1 cellular context compared by ENCODE assay signal in the genomic region with DNA sequence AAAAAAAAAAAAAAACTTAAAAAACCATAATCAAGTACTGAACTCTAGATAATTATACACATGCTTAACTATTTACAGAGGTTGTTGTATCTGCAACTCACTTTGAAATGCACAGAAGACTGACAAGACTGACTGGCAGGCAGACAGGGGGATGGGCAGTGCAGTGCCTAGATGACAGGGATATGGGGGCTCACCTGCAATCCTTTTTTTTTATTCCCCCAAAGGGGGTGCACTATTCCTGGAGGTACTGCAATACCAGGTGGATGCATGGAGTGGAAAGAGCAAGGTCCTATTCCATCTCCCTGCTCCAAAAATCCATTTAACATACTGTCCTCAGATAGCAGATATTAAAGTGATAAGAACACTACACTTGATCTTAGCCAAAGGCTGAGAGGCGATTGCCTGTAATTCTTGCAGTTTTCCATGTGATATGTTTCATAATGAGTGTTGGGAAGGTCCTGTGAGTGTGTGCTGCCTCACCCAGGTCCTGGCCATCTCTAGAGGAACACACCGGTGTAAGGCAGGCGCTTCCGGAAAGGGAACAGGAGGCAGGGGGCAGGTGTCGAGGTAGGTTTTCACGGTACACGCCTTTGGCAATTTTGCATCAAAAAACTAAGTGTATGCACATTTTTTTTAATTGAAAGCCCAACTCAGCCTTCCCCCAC.
A peak's percentile ranks its signal among the peaks of the same experiment; 100 is the strongest.
TF ChIP-seq lines count a peak whose summit lies in the region.

No MANE protein-coding gene starts in this region.

TF ChIP-seq in K562, 482 proteins besides CTCF, POLR2A, EP300 and RAD21 (continued from another document):
- TF ChIP-seq, protein P1, sequence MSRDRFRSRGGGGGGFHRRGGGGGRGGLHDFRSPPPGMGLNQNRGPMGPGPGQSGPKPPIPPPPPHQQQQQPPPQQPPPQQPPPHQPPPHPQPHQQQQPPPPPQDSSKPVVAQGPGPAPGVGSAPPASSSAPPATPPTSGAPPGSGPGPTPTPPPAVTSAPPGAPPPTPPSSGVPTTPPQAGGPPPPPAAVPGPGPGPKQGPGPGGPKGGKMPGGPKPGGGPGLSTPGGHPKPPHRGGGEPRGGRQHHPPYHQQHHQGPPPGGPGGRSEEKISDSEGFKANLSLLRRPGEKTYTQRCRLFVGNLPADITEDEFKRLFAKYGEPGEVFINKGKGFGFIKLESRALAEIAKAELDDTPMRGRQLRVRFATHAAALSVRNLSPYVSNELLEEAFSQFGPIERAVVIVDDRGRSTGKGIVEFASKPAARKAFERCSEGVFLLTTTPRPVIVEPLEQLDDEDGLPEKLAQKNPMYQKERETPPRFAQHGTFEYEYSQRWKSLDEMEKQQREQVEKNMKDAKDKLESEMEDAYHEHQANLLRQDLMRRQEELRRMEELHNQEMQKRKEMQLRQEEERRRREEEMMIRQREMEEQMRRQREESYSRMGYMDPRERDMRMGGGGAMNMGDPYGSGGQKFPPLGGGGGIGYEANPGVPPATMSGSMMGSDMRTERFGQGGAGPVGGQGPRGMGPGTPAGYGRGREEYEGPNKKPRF (IDR thresholded peaks at IDR 0.05; ENCODE audit: low read depth, low read length), result no peak
- TF ChIP-seq BCL6 (CRISPR knock-in tag; IDR thresholded peaks at IDR 0.05), result no peak
- TF ChIP-seq, protein P2, sequence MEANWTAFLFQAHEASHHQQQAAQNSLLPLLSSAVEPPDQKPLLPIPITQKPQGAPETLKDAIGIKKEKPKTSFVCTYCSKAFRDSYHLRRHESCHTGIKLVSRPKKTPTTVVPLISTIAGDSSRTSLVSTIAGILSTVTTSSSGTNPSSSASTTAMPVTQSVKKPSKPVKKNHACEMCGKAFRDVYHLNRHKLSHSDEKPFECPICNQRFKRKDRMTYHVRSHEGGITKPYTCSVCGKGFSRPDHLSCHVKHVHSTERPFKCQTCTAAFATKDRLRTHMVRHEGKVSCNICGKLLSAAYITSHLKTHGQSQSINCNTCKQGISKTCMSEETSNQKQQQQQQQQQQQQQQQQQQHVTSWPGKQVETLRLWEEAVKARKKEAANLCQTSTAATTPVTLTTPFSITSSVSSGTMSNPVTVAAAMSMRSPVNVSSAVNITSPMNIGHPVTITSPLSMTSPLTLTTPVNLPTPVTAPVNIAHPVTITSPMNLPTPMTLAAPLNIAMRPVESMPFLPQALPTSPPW (CRISPR knock-in tag; IDR thresholded peaks at IDR 0.05), result no peak
- TF ChIP-seq THRAP3 (IDR thresholded peaks at IDR 0.05; ENCODE audit: borderline replicate concordance), result no peak
- no peak for TF ChIP-seq POLR2AphosphoS5 (IDR thresholded peaks at IDR 0.05; ENCODE audit: control insufficient read depth, insufficient read depth, low read depth, low read length)
- TF ChIP-seq ZNF232 (CRISPR knock-in tag; IDR thresholded peaks at IDR 0.05), result no peak
- no peak for TF ChIP-seq ZNF175 (CRISPR knock-in tag; IDR thresholded peaks at IDR 0.05; ENCODE audit: low read depth)
- 0 out of 2 replicates have a peak, but pooled peaks have one; percentile 14 for TF ChIP-seq FOSL1 (tag; conservative IDR thresholded peaks at IDR 0.05)
- peak in 1 of 2 experiments; percentile 19 for TF ChIP-seq AFF1 (IDR thresholded peaks at IDR 0.05; ENCODE audit: low read depth in 1 of 2, partially characterized antibody in 2 of 2)
- no peak for TF ChIP-seq NCOR1 (IDR thresholded peaks at IDR 0.05)
